In genomic region chr19:1290245-1290698, GRCh38 we compare ENCODE assay signal across 16 cellular contexts. TPM values are rescaled to one million over a fixed set of nuclear protein-coding genes. Genes with fewer than 3 reads are reported as not detected.
DNase-seq lines count a peak whose midpoint lies in the region; ATAC-seq and TF ChIP-seq lines count a peak whose summit lies in the region.
"Had no signal": no experiment of that assay in that cellular context is flagged by ENCODE, and none has a peak within 500 bp of the region (broad histone marks: within the 10 kb centered on the region; RNA-seq: fewer than 3 reads in every experiment).

No MANE protein-coding gene starts in this region.

- no peak for ATAC-seq in GM21423 (IDR thresholded peaks at IDR 0.05; ENCODE audit: unreplicated experiment)
- ATAC-seq: A549; CD8-positive, alpha-beta T cell had no signal

- no peak for TF ChIP-seq EP300 in transverse colon (IDR thresholded peaks at IDR 0.05; ENCODE audit: low read depth)

- TF ChIP-seq CTCF in OCI-LY3 (IDR thresholded peaks at IDR 0.05; ENCODE audit: low read depth, low read length) (no peak), glutamatergic neuron (IDR thresholded peaks at IDR 0.05; ENCODE audit: partially characterized antibody, unreplicated experiment) (no peak), transverse colon (IDR thresholded peaks at IDR 0.05) (no peak)

- no peak overlapping the region for H3K4me3 Mint-ChIP-seq in glutamatergic neuron (ENCODE audit: unreplicated experiment)
- H3K4me3 Mint-ChIP-seq: CD14-positive monocyte; CD8-positive, alpha-beta T cell had no signal

- H3K4me1 ChIP-seq in OCI-LY3 (ENCODE audit: low read length) (peaks cover 37% of the 10 kb centered on the region), transverse colon (peaks cover 15 to 46% (median 40%) of the 10 kb centered on the region in 4 donors)
- H3K4me1 ChIP-seq: BE2C had no signal

- H4K20me1 ChIP-seq in OCI-LY3 (ENCODE audit: insufficient read depth, low read length), result no peaks in the 10 kb centered on the region

- H3K9me3 ChIP-seq in OCI-LY3 (ENCODE audit: insufficient read depth, low read length), result no peaks in the 10 kb centered on the region
- H3K9me3 ChIP-seq in transverse colon, result no peaks in the 10 kb centered on the region
- H3K9me3 ChIP-seq: A549, BE2C had no signal

- H3K36me3 ChIP-seq in OCI-LY3 (replicated peaks; ENCODE audit: low read depth, low read length), result no peaks in the 10 kb centered on the region
- H3K36me3 ChIP-seq in transverse colon, result no peaks in the 10 kb centered on the region
- H3K36me3 ChIP-seq: BE2C had no signal

- H3K9ac ChIP-seq in OCI-LY3 (ENCODE audit: low read length), result peak overlapping the region; percentile 12; the same call in 1 of the 2 replicates

- H3K27me3 Mint-ChIP-seq in glutamatergic neuron (ENCODE audit: unreplicated experiment), result peaks cover 4% of the 10 kb centered on the region

- peak overlapping the region; percentile 74; the same call in 1 of the 2 replicates for H3K4me3 ChIP-seq in OCI-LY3 (ENCODE audit: low read length)
- no peak overlapping the region for H3K4me3 ChIP-seq in transverse colon
- H3K4me3 ChIP-seq: A549 had no signal

- 83% methylated on average over 22 of the region's 23 CpGs; no CpG with 5 or more reads in 1 of the 2 donors for WGBS in transverse colon (ENCODE audit: low coverage in 1 of 2), 2 donors

- H3K9me3 Mint-ChIP-seq in glutamatergic neuron (ENCODE audit: unreplicated experiment), result no peaks in the 10 kb centered on the region
- H3K9me3 Mint-ChIP-seq: CD8-positive, alpha-beta T cell had no signal

- H3K4me1 Mint-ChIP-seq in glutamatergic neuron (ENCODE audit: low read depth, unreplicated experiment), result no peaks in the 10 kb centered on the region

- H3K27ac Mint-ChIP-seq in glutamatergic neuron (ENCODE audit: unreplicated experiment), result no peak overlapping the region
- H3K27ac Mint-ChIP-seq: CD14-positive monocyte; CD8-positive, alpha-beta T cell had no signal

- H3K27me3 ChIP-seq in OCI-LY3 (ENCODE audit: low read depth, low read length) (peaks cover 30% of the 10 kb centered on the region), transverse colon (peaks cover 74% of the 10 kb centered on the region)

- H2AFZ ChIP-seq in OCI-LY3 (ENCODE audit: low read depth, low read length), result no peak overlapping the region

- H3K79me2 ChIP-seq in OCI-LY3 (ENCODE audit: low read length), result no peaks in the 10 kb centered on the region

- H3K27ac ChIP-seq in OCI-LY3 (ENCODE audit: low read length) (no peak overlapping the region), transverse colon (peak overlapping the region in 3 of 4 donors; percentile 32 to 65 (median 48))

- intact Hi-C loops in transverse colon (cut with DNase I; ENCODE audit: low total_unique reads), result loop anchor here (10.0 kb wide), 1 partner anchor 155 kb away; no protein-coding TSS in a partner anchor

- DNase-seq in glutamatergic neuron, result peak; percentile 21
- no peak for DNase-seq in transverse colon
- DNase-seq in NCI-H1092 (lab: John Stamatoyannopoulos, UW), result no peak
- DNase-seq: BE2C; CD8-positive, alpha-beta T cell; COR-L47; DMS153; DMS79 treated with DMSO at 0.1 percent for 48 hours; EL; HCEC 1CT; IMR-90; KBM-7 had no signal

- in situ Hi-C loops in transverse colon (cut with MboI; ENCODE audit: low pct_ligation_motif_present in 1 of 4, low pct_unique_long_range_greater_than_20kb in 1 of 4, low sequenced_read_pairs in 3 of 4), result loop anchor here in 2 of 4 donors (25.0 kb wide), 1 partner anchor 97 kb away; the partner anchor contains the start of gene NDUFS7 (in 2 of the 2)

- TF ChIP-seq POLR2A in transverse colon (IDR thresholded peaks at IDR 0.05), result no peak

- no peaks in the 10 kb centered on the region for H3K36me3 Mint-ChIP-seq in glutamatergic neuron (ENCODE audit: unreplicated experiment)
- H3K36me3 Mint-ChIP-seq: CD14-positive monocyte; CD8-positive, alpha-beta T cell had no signal

- H3K4me2 ChIP-seq in OCI-LY3 (ENCODE audit: low read length), result peak overlapping the region; percentile 94

RNA-seq across cellular contexts. Expression of gene EFNA2, which starts 4.6 kb away (rescaled TPM):
- total RNA-seq in glutamatergic neuron (ENCODE audit: unreplicated experiment) (61.4 TPM), transverse colon (100 to 1,000 TPM in 1 of 4 donors, 10 to 100 TPM in 3; 30.5 to 112 (median 40.6) TPM)
- total RNA-seq: CD8-positive, alpha-beta T cell; IMR-90 had no signal

RNA-seq across cellular contexts. Expression of gene FAM174C, which starts 14.9 kb away (rescaled TPM):
- total RNA-seq in glutamatergic neuron (ENCODE audit: unreplicated experiment), result 17.3 TPM
- total RNA-seq in transverse colon, result 100 to 1,000 TPM in 2 of 4 donors, 10 to 100 TPM in 2; 72.5 to 116 (median 99.0) TPM

RNA-seq across cellular contexts. Expression of gene CIRBP, which starts 21.1 kb away (rescaled TPM):
- total RNA-seq in glutamatergic neuron (ENCODE audit: unreplicated experiment) (341 TPM), transverse colon (100 to 1,000 TPM; 431 to 488 (median 460) TPM)

RNA-seq across cellular contexts. Expression of gene MIDN, which starts 41.9 kb away (rescaled TPM):
- total RNA-seq in glutamatergic neuron (ENCODE audit: unreplicated experiment), result 325 TPM
- 100 to 1,000 TPM in 3 of 4 donors, 10 to 100 TPM in 1; 89.4 to 379 (median 116) TPM for total RNA-seq in transverse colon

RNA-seq across cellular contexts. Expression of gene ATP5F1D, which starts 48.7 kb away (rescaled TPM):
- total RNA-seq in glutamatergic neuron (ENCODE audit: unreplicated experiment), result 129 TPM
- 100 to 1,000 TPM; 157 to 650 (median 240) TPM for total RNA-seq in transverse colon
